Comparison of ENCODE assay signal across 13 cellular contexts in the genomic region with DNA sequence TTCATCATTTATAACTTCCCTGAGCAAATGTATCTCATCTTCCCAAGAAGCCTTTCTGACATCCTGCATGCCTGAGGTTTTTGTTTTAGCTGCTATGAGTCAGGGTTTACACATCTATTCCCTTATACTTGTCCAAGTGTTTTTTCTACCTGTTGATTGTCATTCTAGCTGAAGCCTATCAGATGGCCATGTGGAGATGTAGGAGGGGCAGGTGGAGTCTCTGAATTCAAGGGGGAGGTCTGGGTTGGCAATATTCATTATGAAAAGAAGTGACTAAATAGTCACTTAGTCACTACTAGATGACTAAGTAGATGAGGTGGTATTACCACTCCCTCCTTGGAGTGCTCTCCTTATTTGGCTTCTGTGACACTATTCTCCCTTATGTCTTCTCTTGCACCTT. TPM values are rescaled to one million over a fixed set of nuclear protein-coding genes. Genes with fewer than 3 reads are reported as not detected.
DNase-seq lines count a peak whose midpoint lies in the region; ATAC-seq, FAIRE-seq and TF ChIP-seq lines count a peak whose summit lies in the region.
"Had no signal": no experiment of that assay in that cellular context is flagged by ENCODE, and none has a peak within 500 bp of the region (broad histone marks: within the 10 kb centered on the region; RNA-seq: fewer than 3 reads in every experiment).

No MANE protein-coding gene starts in this region.

- H3K4me1 ChIP-seq in IMR-90 (ENCODE audit: control insufficient read depth, insufficient read depth, low read length) (no peaks in the 10 kb centered on the region), gastrocnemius medialis (peaks cover 16 to 42% of the 10 kb centered on the region in 2 donors), small intestine (ENCODE audit: control insufficient read depth in 2 of 2, insufficient read depth in 1 of 2, low read depth in 1 of 2, low read length in 1 of 2) (no peaks in the 10 kb centered on the region)

- H3K9me3 ChIP-seq in IMR-90 (ENCODE audit: control insufficient read depth, insufficient read depth, low read length) (no peaks in the 10 kb centered on the region), gastrocnemius medialis (no peaks in the 10 kb centered on the region), small intestine (ENCODE audit: control insufficient read depth, low read depth) (no peaks in the 10 kb centered on the region)

- H3K18ac ChIP-seq in IMR-90 (ENCODE audit: low read depth, low read length): no peak overlapping the region

- no peak overlapping the region for H2AK5ac ChIP-seq in IMR-90 (ENCODE audit: low read depth, low read length)

- H3K36me3 ChIP-seq in IMR-90 (ENCODE audit: control insufficient read depth, insufficient read depth, low read length) (no peaks in the 10 kb centered on the region), gastrocnemius medialis (no peaks in the 10 kb centered on the region), small intestine (ENCODE audit: control insufficient read depth in 2 of 2, insufficient read depth in 2 of 2, low read length in 2 of 2) (no peaks in the 10 kb centered on the region)

- H2BK120ac ChIP-seq in IMR-90 (ENCODE audit: low read depth, low read length): no peak overlapping the region

- dilution Hi-C loops in IMR-90 (cut with HindIII; ENCODE audit: low sequenced_read_pairs, unreplicated experiment): no loop called here

- no peak for DNase-seq in activated CD4-positive, CD25-positive, alpha-beta regulatory T cell treated with anti-CD3 and anti-CD28 coated beads, Interleukin-2, amount 50 U/mL, for 72 hours
- peak; percentile 5 for DNase-seq in IMR-90
- DNase-seq in cardiac fibroblast (ENCODE audit: low read depth in 2 of 2): peak; percentile 35 to 74
- peak in 1 of 2 donors; percentile 52 for DNase-seq in gastrocnemius medialis
- no peak for DNase-seq in small intestine
- DNase-seq in cerebellum (ENCODE audit: low spot score): no peak
- DNase-seq: 8988T; activated naive CD8-positive, alpha-beta T cell treated with anti-CD3 and anti-CD28 coated beads, Interleukin-2, amount 10 ng/mL, durations not matched to agents 7 days and 5 days; NCI-H2171 treated with DMSO at 0.1 percent for 48 hours; occipital lobe had no signal

- H2AK9ac ChIP-seq in IMR-90 (replicated peaks; ENCODE audit: low read depth, low read length, poor library complexity): no peak overlapping the region

- H3K9ac ChIP-seq in IMR-90 (ENCODE audit: low read depth, low read length): no peak overlapping the region

- H3K4ac ChIP-seq in IMR-90 (ENCODE audit: low read depth, low read length): no peak overlapping the region

- H3K79me1 ChIP-seq in IMR-90 (ENCODE audit: low read depth in 1 of 2, low read length in 2 of 2): no peaks in the 10 kb centered on the region

- no peak for TF ChIP-seq RAD21 in IMR-90 (IDR thresholded peaks at IDR 0.05; ENCODE audit: low read length)

- peak; percentile 98 to 99 for ATAC-seq in activated CD4-positive, CD25-positive, alpha-beta regulatory T cell treated with anti-CD3 and anti-CD28 coated beads, Interleukin-2, amount 50 U/mL, for 24 hours
- ATAC-seq in IMR-90 (ENCODE audit: low read depth): no peak
- ATAC-seq in gastrocnemius medialis: peak; percentile 86 to 88
- no peak for ATAC-seq in HG03095 (IDR thresholded peaks at IDR 0.05; ENCODE audit: unreplicated experiment)

- in situ Hi-C loops in IMR-90 (cut with MboI; ENCODE audit: low sequenced_read_pairs): no loop called here
- in situ Hi-C loops in gastrocnemius medialis (cut with MboI; ENCODE audit: low sequenced_read_pairs in 4 of 4): loop anchor here in 2 of 4 donors (10.0 to 25.0 kb wide), 3 partner anchors 483 to 858 kb away; partner anchors contain the start of genes ATP1B1 (in 1 of the 2) and SLC19A2 (in 1 of the 2)

- no peak overlapping the region for H3K14ac ChIP-seq in IMR-90 (replicated peaks; ENCODE audit: low read depth, low read length)

- no peak overlapping the region for H3K4me2 ChIP-seq in IMR-90 (ENCODE audit: low read depth, low read length)

- H2BK15ac ChIP-seq in IMR-90 (ENCODE audit: low read depth, low read length): no peak overlapping the region

- H4K20me1 ChIP-seq in IMR-90 (ENCODE audit: insufficient read depth, low read length): no peaks in the 10 kb centered on the region

- H3K27ac ChIP-seq in IMR-90 (ENCODE audit: insufficient read depth, low read length) (no peak overlapping the region), gastrocnemius medialis (peak overlapping the region; percentile 71 to 100 (median 88)), small intestine (ENCODE audit: low read depth in 1 of 2, low read length in 1 of 2) (no peak overlapping the region)

- H3K27me3 ChIP-seq in IMR-90 (ENCODE audit: control insufficient read depth, insufficient read depth, low read length) (no peaks in the 10 kb centered on the region), gastrocnemius medialis (no peaks in the 10 kb centered on the region), small intestine (ENCODE audit: control insufficient read depth in 2 of 2, insufficient read depth in 2 of 2, low read length in 2 of 2) (no peaks in the 10 kb centered on the region)

- H3K23ac ChIP-seq in IMR-90 (ENCODE audit: low read depth, low read length): no peak overlapping the region

- TF ChIP-seq CTCF in IMR-90 (conservative IDR thresholded peaks at IDR 0.05; ENCODE audit: low read depth, low read length) (no peak), cardiac fibroblast (IDR thresholded peaks at IDR 0.05; ENCODE audit: low read depth, low read length) (no peak), gastrocnemius medialis (IDR thresholded peaks at IDR 0.05 in 4 of 5, conservative IDR thresholded peaks at IDR 0.05 in 1 of 5) (no peak)

- no peak overlapping the region for H2AFZ ChIP-seq in IMR-90 (replicated peaks; ENCODE audit: low read length, poor library complexity)

- CTCF ChIA-PET in IMR-90 (lab: Yijun Ruan, JAX): no interaction called here

- TF ChIP-seq POLR2A in IMR-90 (IDR thresholded peaks at IDR 0.05; ENCODE audit: low read depth, low read length) (no peak), gastrocnemius medialis (IDR thresholded peaks at IDR 0.05) (peak in 1 of 2 donors; percentile 21)

- H4K5ac ChIP-seq in IMR-90 (ENCODE audit: low read depth, low read length): no peak overlapping the region

- no peak overlapping the region for H4K91ac ChIP-seq in IMR-90 (ENCODE audit: insufficient read depth, low read depth, low read length)

- intact Hi-C loops in IMR-90 (cut with micrococcal nuclease): no loop called here
- intact Hi-C loops in gastrocnemius medialis (cut with DNase I; ENCODE audit: low total_unique reads): no loop called here

- H4K8ac ChIP-seq in IMR-90 (ENCODE audit: low read depth in 2 of 2, low read length in 2 of 2): no peak overlapping the region

- no peaks in the 10 kb centered on the region for H3K9me1 ChIP-seq in IMR-90 (ENCODE audit: insufficient read depth, low read length)

- POLR2A ChIA-PET in IMR-90 (lab: Charles Lee; ENCODE audit: unreplicated experiment): no interaction called here

- H3K56ac ChIP-seq in IMR-90 (ENCODE audit: extremely low read depth, insufficient read depth, low read length): no peak overlapping the region

- H2BK20ac ChIP-seq in IMR-90 (ENCODE audit: low read depth, low read length): no peak overlapping the region

- FAIRE-seq in small intestine (lab: Jason Lieb, UNC): no peak

- BruUV-seq in IMR-90 (replicated peaks; lab: Mats Ljungman, UMichigan): no TSS peak

- H3K4me3 ChIP-seq in IMR-90 (ENCODE audit: insufficient read depth, low read depth, low read length) (no peak overlapping the region), cardiac fibroblast (replicated peaks in 1 of 2; ENCODE audit: low read depth in 2 of 2, low read length in 2 of 2) (no peak overlapping the region), gastrocnemius medialis (no peak overlapping the region), small intestine (ENCODE audit: low read depth in 1 of 2, low read length in 2 of 2) (no peak overlapping the region)

- H2BK5ac ChIP-seq in IMR-90 (ENCODE audit: low read depth, low read length, poor library complexity, severe bottlenecking): no peak overlapping the region

TF ChIP-seq in IMR-90, 13 proteins besides CTCF, POLR2A, EP300 and RAD21:
- TF ChIP-seq CEBPB (IDR thresholded peaks at IDR 0.05; ENCODE audit: low read depth, low read length) (no peak), FOS (IDR thresholded peaks at IDR 0.05; ENCODE audit: low read depth, low read length) (no peak), CHD1 (IDR thresholded peaks at IDR 0.05; ENCODE audit: low read depth, low read length) (no peak), SMC3 (IDR thresholded peaks at IDR 0.05; ENCODE audit: low read depth, low read length) (no peak), MAZ (IDR thresholded peaks at IDR 0.05; ENCODE audit: borderline replicate concordance, low read depth, low read length) (no peak), MXI1 (IDR thresholded peaks at IDR 0.05; ENCODE audit: borderline replicate concordance, low read depth, low read length) (no peak), MAFK (IDR thresholded peaks at IDR 0.05; ENCODE audit: low read depth, low read length) (no peak), BHLHE40 (IDR thresholded peaks at IDR 0.05; ENCODE audit: low read depth, low read length) (no peak)

RNA-seq across cellular contexts. Expression of gene XCL1, which starts 52.4 kb away (rescaled TPM):
- total RNA-seq in IMR-90 (2012; rRNA removed): not detected in 2 replicates
- not detected in 2 replicates for polyA plus RNA-seq in IMR-90 (2012; rRNA removed)
- polyA plus RNA-seq in IMR-90 (2012; cell fraction: cytosol; rRNA removed): not detected in 2 replicates
- polyA plus RNA-seq in IMR-90 (2012; cell fraction: nucleus; rRNA removed; ENCODE audit: low replicate concordance): not detected in 2 replicates
- not detected for total RNA-seq in gastrocnemius medialis
- polyA plus RNA-seq in small intestine: under 1 TPM in 2 of 3 donors, not detected in 1; 0.21 to 0.54 TPM
- total RNA-seq in cerebellum: not detected
- total RNA-seq: occipital lobe, ureter had no signal

Comparison
In these comparisons a context has a peak if more than half of its experiments do, and no peak if none do; other contexts are left out.
1. ATAC-seq: peak in activated CD4-positive, CD25-positive, alpha-beta regulatory T cell treated with anti-CD3 and anti-CD28 coated beads, Interleukin-2, amount 50 U/mL, for 24 hours (2 of 2) and gastrocnemius medialis (2 of 2); none in IMR-90 (single experiment) and HG03095 (single experiment).
2. DNase-seq: peak in IMR-90 (single experiment) and cardiac fibroblast (2 of 2); none in activated CD4-positive, CD25-positive, alpha-beta regulatory T cell treated with anti-CD3 and anti-CD28 coated beads, Interleukin-2, amount 50 U/mL, for 72 hours (single experiment), small intestine (single experiment) and cerebellum (single experiment).
3. H3K27ac ChIP-seq: peak in gastrocnemius medialis (4 of 4); none in IMR-90 (single experiment) and small intestine (0 of 2).